ENCODE assay signal across 15 cellular contexts in the genomic region with DNA sequence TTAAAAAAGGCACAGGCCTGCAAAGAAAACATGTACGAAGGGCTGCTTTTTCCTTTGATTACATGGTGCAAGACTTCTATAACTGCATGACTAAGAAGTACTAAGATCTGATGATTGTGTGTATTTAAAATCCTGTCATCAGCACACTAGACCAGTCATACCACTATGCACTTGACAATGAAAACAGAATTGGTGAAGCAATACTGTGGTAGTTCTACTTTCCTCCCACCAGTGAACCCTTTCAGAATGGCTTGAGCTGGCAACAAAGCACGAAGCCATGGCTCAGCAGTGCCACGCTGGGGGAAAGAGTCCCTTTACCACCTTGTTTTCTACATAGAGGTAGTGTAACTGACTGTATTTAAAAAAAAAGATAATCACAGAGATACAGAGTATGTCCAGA. TPM values are rescaled to one million over a fixed set of nuclear protein-coding genes. Genes with fewer than 3 reads are reported as not detected.
DNase-seq lines count a peak whose midpoint lies in the region; ATAC-seq and TF ChIP-seq lines count a peak whose summit lies in the region.
"Had no signal": no experiment of that assay in that cellular context is flagged by ENCODE, and none has a peak within 500 bp of the region (broad histone marks: within the 10 kb centered on the region; RNA-seq: fewer than 3 reads in every experiment).

No MANE protein-coding gene starts in this region.

- H4K91ac ChIP-seq in mesenchymal stem cell (ENCODE audit: low read length) = no peak overlapping the region

- no peaks in the 10 kb centered on the region for H3K79me1 ChIP-seq in mesenchymal stem cell (replicated peaks; ENCODE audit: low read length, poor library complexity, severe bottlenecking)

- no peak overlapping the region for H3K4me3 Mint-ChIP-seq in stimulated activated naive CD8-positive, alpha-beta T cell treated with anti-CD3 and anti-CD28 coated beads, Interleukin-15, amount 100 ng/mL, for 72 hours
- H3K4me3 Mint-ChIP-seq: activated CD4-positive, alpha-beta memory T cell treated with anti-CD3 and anti-CD28 coated beads, Interleukin-2, amount 10 ng/mL, durations not matched to agents 7 days and 5 days; stimulated activated naive B cell treated with anti-CD40 and anti-IgM and Interleukin-4, amounts not matched to agents 10 μg/mL and 1 μg/mL and 100 μg/mL, for 72 hours had no signal

- H2AFZ ChIP-seq in HCT116 (ENCODE audit: low read depth, low read length, poor library complexity, severe bottlenecking) (no peak overlapping the region), mesenchymal stem cell (ENCODE audit: low read depth, low read length) (no peak overlapping the region)

- peak; percentile 11; the same call in 1 of the 2 replicates for ATAC-seq in HCT116
- peak; percentile 32; the same call in 1 of the 3 replicates for ATAC-seq in RWPE2 (ENCODE audit: low read depth)
- ATAC-seq in stimulated activated naive CD8-positive, alpha-beta T cell treated with anti-CD3 and anti-CD28 coated beads, Interleukin-15, amount 100 ng/mL, for 72 hours = no peak
- ATAC-seq in HG03139 (IDR thresholded peaks at IDR 0.05; ENCODE audit: unreplicated experiment) = no peak
- ATAC-seq: stimulated activated naive B cell treated with anti-CD40 and anti-IgM and Interleukin-4, amounts not matched to agents 10 μg/mL and 1 μg/mL and 100 μg/mL, for 72 hours had no signal

- H3K27ac Mint-ChIP-seq in stimulated activated naive CD8-positive, alpha-beta T cell treated with anti-CD3 and anti-CD28 coated beads, Interleukin-15, amount 100 ng/mL, for 72 hours = no peak overlapping the region
- H3K27ac Mint-ChIP-seq: activated CD4-positive, alpha-beta memory T cell treated with anti-CD3 and anti-CD28 coated beads, Interleukin-2, amount 10 ng/mL, durations not matched to agents 7 days and 5 days; stimulated activated naive B cell treated with anti-CD40 and anti-IgM and Interleukin-4, amounts not matched to agents 10 μg/mL and 1 μg/mL and 100 μg/mL, for 72 hours had no signal

- no peak overlapping the region for H4K8ac ChIP-seq in mesenchymal stem cell (ENCODE audit: low read length)

- H2BK120ac ChIP-seq in mesenchymal stem cell (ENCODE audit: low read depth, low read length) = no peak overlapping the region

- no TSS peak for BruUV-seq in HCT116 (replicated peaks; lab: Mats Ljungman, UMichigan)

- H3K9ac ChIP-seq in HCT116 (ENCODE audit: low read length) (no peak overlapping the region), mesenchymal stem cell (ENCODE audit: low read length) (no peak overlapping the region)
- H3K9ac ChIP-seq: BLaER1 treated with 17β-estradiol and CSF1 and Interleukin-3, amounts not matched to agents 10 nM and 100 nM had no signal

- H3K27ac ChIP-seq in HCT116 (ENCODE audit: low read depth, low read length) (no peak overlapping the region), RWPE2 (ENCODE audit: poor library complexity, severe bottlenecking) (no peak overlapping the region), esophagus (ENCODE audit: low read depth in 2 of 2, low read length in 1 of 2) (peak overlapping the region; percentile 59 to 60), mesenchymal stem cell (ENCODE audit: low read length, poor library complexity, severe bottlenecking) (no peak overlapping the region)
- H3K27ac ChIP-seq: BLaER1 treated with 17β-estradiol and CSF1 and Interleukin-3, amounts not matched to agents 10 nM and 100 nM; pancreas had no signal

- H3K4ac ChIP-seq in mesenchymal stem cell (ENCODE audit: low read depth in 1 of 2, low read length in 2 of 2) = no peak overlapping the region

- no peak for TF ChIP-seq POLR2A in HCT116 (IDR thresholded peaks at IDR 0.05; ENCODE audit: borderline replicate concordance, extremely low read depth, insufficient read depth, insufficient read length)

- RAD21 ChIA-PET in HCT116 (lab: Charles Lee; ENCODE audit: low non-redundant PET in 1 of 2, low total read pairs in 2 of 2, uncharacterized antibody in 2 of 2, unreplicated experiment in 2 of 2) = no interaction called here

- no peak overlapping the region for H3K23ac ChIP-seq in mesenchymal stem cell (ENCODE audit: low read length in 2 of 2)

- H3K27me3 Mint-ChIP-seq in stimulated activated naive CD8-positive, alpha-beta T cell treated with anti-CD3 and anti-CD28 coated beads, Interleukin-15, amount 100 ng/mL, for 72 hours = no peaks in the 10 kb centered on the region
- H3K27me3 Mint-ChIP-seq: activated CD4-positive, alpha-beta memory T cell treated with anti-CD3 and anti-CD28 coated beads, Interleukin-2, amount 10 ng/mL, durations not matched to agents 7 days and 5 days; stimulated activated naive B cell treated with anti-CD40 and anti-IgM and Interleukin-4, amounts not matched to agents 10 μg/mL and 1 μg/mL and 100 μg/mL, for 72 hours had no signal

- intact Hi-C loops in HCT116 (cut with micrococcal nuclease) = no loop called here

- H3K9me3 ChIP-seq in HCT116 (ENCODE audit: control insufficient read depth in 1 of 2, insufficient read depth in 1 of 2, low read depth in 1 of 2, low read length in 2 of 2) = no peaks in the 10 kb centered on the region
- H3K9me3 ChIP-seq in RWPE2 (ENCODE audit: severe bottlenecking) = no peaks in the 10 kb centered on the region
- H3K9me3 ChIP-seq in esophagus (ENCODE audit: control insufficient read depth in 2 of 2, insufficient read depth in 1 of 2, low read depth in 1 of 2, low read length in 1 of 2) = no peaks in the 10 kb centered on the region
- no peaks in the 10 kb centered on the region for H3K9me3 ChIP-seq in mesenchymal stem cell (ENCODE audit: control insufficient read depth, low read length)
- H3K9me3 ChIP-seq: BLaER1 treated with 17β-estradiol and CSF1 and Interleukin-3, amounts not matched to agents 10 nM and 100 nM had no signal

- H3K4me2 ChIP-seq in HCT116 (ENCODE audit: low read length) (no peak overlapping the region), mesenchymal stem cell (ENCODE audit: low read length, poor library complexity, severe bottlenecking) (no peak overlapping the region)
- H3K4me2 ChIP-seq: BLaER1 treated with 17β-estradiol and CSF1 and Interleukin-3, amounts not matched to agents 10 nM and 100 nM; smooth muscle cell had no signal

- CTCF ChIA-PET in HCT116 (lab: Charles Lee) = interaction anchor here (0.7 to 3.7 kb wide), 4 partner anchors 11 to 878 kb away, joined by 3 to 16 read pairs (median 4); no protein-coding TSS in a partner anchor

- H2BK12ac ChIP-seq in mesenchymal stem cell (ENCODE audit: low read length in 2 of 2) = no peak overlapping the region

- no peak overlapping the region for H3K14ac ChIP-seq in mesenchymal stem cell (ENCODE audit: low read length in 2 of 2)

- no peak overlapping the region for H3K18ac ChIP-seq in mesenchymal stem cell (ENCODE audit: low read depth in 1 of 2, low read length in 2 of 2)

- no peaks in the 10 kb centered on the region for H3K36me3 ChIP-seq in HCT116 (ENCODE audit: control insufficient read depth in 1 of 2, insufficient read depth in 2 of 2, low read length in 2 of 2)
- H3K36me3 ChIP-seq in RWPE2 (ENCODE audit: low read depth) = no peaks in the 10 kb centered on the region
- H3K36me3 ChIP-seq in esophagus (ENCODE audit: control insufficient read depth in 2 of 2, insufficient read depth in 2 of 2, low read length in 1 of 2) = no peaks in the 10 kb centered on the region
- H3K36me3 ChIP-seq in mesenchymal stem cell (ENCODE audit: control insufficient read depth in 1 of 2, insufficient read depth in 2 of 2, low read depth in 1 of 2, low read length in 2 of 2) = peaks cover 5 to 6% of the 10 kb centered on the region in 2 experiments
- H3K36me3 ChIP-seq: pancreas had no signal

- WGBS in esophagus, 2 donors = 52 to 77% methylated on average over 3 of the region's 3 CpGs
- WGBS in mesenchymal stem cell = 100% methylated on average over 2 of the region's 3 CpGs

- DNase-seq in HCT116 (ENCODE audit: low read depth, low spot score) (no peak), RWPE2 (ENCODE audit: low spot score) (no peak), mesenchymal stem cell (peak; percentile 76)
- no peak for DNase-seq in stimulated activated naive CD8-positive, alpha-beta T cell treated with anti-CD3 and anti-CD28 coated beads, Interleukin-15, amount 100 ng/mL, for 72 hours
- DNase-seq in activated T-cell treated with anti-CD3 and anti-CD28 coated beads, Interleukin-2, amount 50 U/mL, for 48 hours = no peak
- DNase-seq: activated CD4-positive, alpha-beta memory T cell treated with anti-CD3 and anti-CD28 coated beads, Interleukin-2, amount 10 ng/mL, durations not matched to agents 7 days and 5 days; amniotic stem cell; DMS79; head of caudate nucleus; pancreas; stimulated activated naive B cell treated with anti-CD40 and anti-IgM and Interleukin-4, amounts not matched to agents 10 μg/mL and 1 μg/mL and 100 μg/mL, for 72 hours had no signal

- no peak for TF ChIP-seq RAD21 in HCT116 (IDR thresholded peaks at IDR 0.05; ENCODE audit: low read depth)

- peaks cover 7% of the 10 kb centered on the region for H3K4me1 Mint-ChIP-seq in stimulated activated naive CD8-positive, alpha-beta T cell treated with anti-CD3 and anti-CD28 coated beads, Interleukin-15, amount 100 ng/mL, for 72 hours
- H3K4me1 Mint-ChIP-seq: activated CD4-positive, alpha-beta memory T cell treated with anti-CD3 and anti-CD28 coated beads, Interleukin-2, amount 10 ng/mL, durations not matched to agents 7 days and 5 days had no signal

- H2AK5ac ChIP-seq in mesenchymal stem cell (ENCODE audit: low read length, severe bottlenecking) = no peak overlapping the region

- H3K4me1 ChIP-seq in HCT116 (ENCODE audit: control insufficient read depth in 1 of 2, insufficient read depth in 2 of 2, low read length in 2 of 2) (peaks cover 18 to 22% of the 10 kb centered on the region in 2 experiments), RWPE2 (ENCODE audit: insufficient read depth, poor library complexity, severe bottlenecking) (peaks cover 7% of the 10 kb centered on the region), esophagus (ENCODE audit: control insufficient read depth in 2 of 2, insufficient read depth in 2 of 2, low read length in 1 of 2) (peaks cover 0 to 9% of the 10 kb centered on the region in 2 donors), mesenchymal stem cell (ENCODE audit: control insufficient read depth, insufficient read depth, low read depth, low read length) (peaks cover 3% of the 10 kb centered on the region)
- H3K4me1 ChIP-seq: pancreas had no signal

- no peak overlapping the region for H3K4me3 ChIP-seq in HCT116 (replicated peaks in 1 of 2; ENCODE audit: low read depth in 1 of 2, low read length in 2 of 2)
- no peak overlapping the region for H3K4me3 ChIP-seq in RWPE2 (ENCODE audit: severe bottlenecking)
- H3K4me3 ChIP-seq in esophagus (ENCODE audit: low read depth in 1 of 2, low read length in 2 of 2) = no peak overlapping the region
- H3K4me3 ChIP-seq in mesenchymal stem cell (ENCODE audit: insufficient read depth in 1 of 2, low read depth in 1 of 2, low read length in 2 of 2) = no peak overlapping the region
- H3K4me3 ChIP-seq: BLaER1 treated with 17β-estradiol and CSF1 and Interleukin-3, amounts not matched to agents 10 nM and 100 nM; pancreas; smooth muscle cell had no signal

- no peaks in the 10 kb centered on the region for H3K79me2 ChIP-seq in HCT116 (ENCODE audit: insufficient read depth, low read length)

- no peak overlapping the region for H2BK5ac ChIP-seq in mesenchymal stem cell (ENCODE audit: low read depth, low read length, poor library complexity, severe bottlenecking)

- H3K27me3 ChIP-seq in HCT116 (ENCODE audit: insufficient read depth, low read length) (no peaks in the 10 kb centered on the region), RWPE2 (ENCODE audit: insufficient read depth, poor library complexity, severe bottlenecking) (no peaks in the 10 kb centered on the region), esophagus (ENCODE audit: control insufficient read depth in 1 of 2, insufficient read depth in 2 of 2, low read length in 2 of 2) (no peaks in the 10 kb centered on the region), mesenchymal stem cell (ENCODE audit: control insufficient read depth in 1 of 2, insufficient read depth in 1 of 2, low read length in 2 of 2) (no peaks in the 10 kb centered on the region)
- H3K27me3 ChIP-seq: BLaER1 treated with 17β-estradiol and CSF1 and Interleukin-3, amounts not matched to agents 10 nM and 100 nM; pancreas had no signal

- H3K9me2 ChIP-seq in HCT116 (ENCODE audit: insufficient read depth) = no peaks in the 10 kb centered on the region

- POLR2A ChIA-PET in HCT116 (lab: Charles Lee) = no interaction called here

- H3K9me3 Mint-ChIP-seq in stimulated activated naive CD8-positive, alpha-beta T cell treated with anti-CD3 and anti-CD28 coated beads, Interleukin-15, amount 100 ng/mL, for 72 hours = no peaks in the 10 kb centered on the region
- H3K9me3 Mint-ChIP-seq: activated CD4-positive, alpha-beta memory T cell treated with anti-CD3 and anti-CD28 coated beads, Interleukin-2, amount 10 ng/mL, durations not matched to agents 7 days and 5 days; stimulated activated naive B cell treated with anti-CD40 and anti-IgM and Interleukin-4, amounts not matched to agents 10 μg/mL and 1 μg/mL and 100 μg/mL, for 72 hours had no signal

- no peak for TF ChIP-seq CTCF in HCT116 (IDR thresholded peaks at IDR 0.05 in 2 of 3, conservative IDR thresholded peaks at IDR 0.05 in 1 of 3; ENCODE audit: borderline replicate concordance in 1 of 3, insufficient read depth in 1 of 3, low read depth in 2 of 3, low read length in 2 of 3)
- TF ChIP-seq CTCF in RWPE2 (IDR thresholded peaks at IDR 0.05; ENCODE audit: poor library complexity, severe bottlenecking) = no peak

- no peak overlapping the region for H2BK15ac ChIP-seq in mesenchymal stem cell (ENCODE audit: low read depth, poor library complexity, severe bottlenecking)

- no peaks in the 10 kb centered on the region for H4K20me1 ChIP-seq in HCT116 (ENCODE audit: insufficient read depth)
- H4K20me1 ChIP-seq: BLaER1 treated with 17β-estradiol and CSF1 and Interleukin-3, amounts not matched to agents 10 nM and 100 nM had no signal

RNA-seq across cellular contexts. Expression of gene POU5F2, which starts 49.0 kb away (rescaled TPM):
- total RNA-seq in HCT116 (2021; ENCODE audit: unreplicated experiment) = 0.44 TPM
- under 0.01 and 0.01 TPM in 2 replicates for polyA plus RNA-seq in HCT116 (2012)
- under 1 TPM; 0.01 to 0.31 TPM for polyA plus RNA-seq in esophagus
- polyA plus RNA-seq in mesenchymal stem cell (2013, experiment 1 of 2) = not detected
- under 0.01 TPM for polyA plus RNA-seq in mesenchymal stem cell (2013, experiment 2 of 2)

Comparison
In these comparisons a context has a peak if more than half of its experiments do, and no peak if none do; other contexts are left out.
1. ATAC-seq: peak in HCT116 (single experiment) and RWPE2 (single experiment); none in stimulated activated naive CD8-positive, alpha-beta T cell treated with anti-CD3 and anti-CD28 coated beads, Interleukin-15, amount 100 ng/mL, for 72 hours (single experiment) and HG03139 (single experiment).
2. H3K27ac ChIP-seq: peak in esophagus (2 of 2); none in HCT116 (single experiment), RWPE2 (single experiment) and mesenchymal stem cell (single experiment).